ENCODE assay signal across 1 cellular context in the genomic region with DNA sequence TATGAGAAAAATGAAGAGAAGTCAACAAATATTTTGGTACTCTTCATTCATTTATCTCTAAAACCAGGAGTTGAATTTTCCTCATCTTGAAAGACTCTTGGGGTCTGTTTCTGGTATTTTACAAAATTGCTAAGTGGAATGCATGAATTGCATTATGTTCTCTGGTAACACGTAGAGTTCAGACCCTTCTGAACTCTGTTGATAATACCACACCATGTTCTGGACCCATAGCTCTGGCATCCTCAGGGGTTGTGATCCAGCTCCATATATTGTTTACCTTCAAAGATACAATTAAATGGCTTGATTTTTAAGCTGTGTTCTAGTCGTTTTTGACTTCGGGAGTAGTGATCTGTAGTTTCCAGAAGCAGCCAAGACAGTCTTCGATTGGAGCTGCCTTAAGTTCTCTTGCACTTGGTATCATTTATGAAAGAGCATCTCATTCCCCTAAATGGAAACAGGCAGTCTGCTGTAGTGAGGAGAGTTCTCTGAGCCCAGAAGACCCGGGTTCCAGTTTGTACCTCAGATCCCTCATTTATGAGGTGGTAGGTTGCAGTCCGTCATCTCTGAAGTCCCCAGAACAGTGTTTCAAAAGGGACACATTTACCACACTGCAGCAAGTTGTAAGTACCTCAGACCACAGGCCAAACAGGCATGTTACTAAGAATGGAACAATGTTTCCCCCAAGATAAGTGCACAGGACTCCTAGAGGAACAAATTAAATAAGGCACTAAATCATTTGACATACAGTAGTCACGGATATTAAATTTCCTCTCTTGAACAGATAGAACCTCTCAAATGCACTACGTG.
TF ChIP-seq lines count a peak whose summit lies in the region.

No MANE protein-coding gene starts in this region.

TF ChIP-seq in endothelial cell of umbilical vein, 7 proteins besides CTCF, POLR2A, EP300 and RAD21 (continued from another document):
- TF ChIP-seq FOS (IDR thresholded peaks at IDR 0.05; ENCODE audit: borderline replicate concordance, insufficient read depth, low read length): no peak
